In the genomic region with DNA sequence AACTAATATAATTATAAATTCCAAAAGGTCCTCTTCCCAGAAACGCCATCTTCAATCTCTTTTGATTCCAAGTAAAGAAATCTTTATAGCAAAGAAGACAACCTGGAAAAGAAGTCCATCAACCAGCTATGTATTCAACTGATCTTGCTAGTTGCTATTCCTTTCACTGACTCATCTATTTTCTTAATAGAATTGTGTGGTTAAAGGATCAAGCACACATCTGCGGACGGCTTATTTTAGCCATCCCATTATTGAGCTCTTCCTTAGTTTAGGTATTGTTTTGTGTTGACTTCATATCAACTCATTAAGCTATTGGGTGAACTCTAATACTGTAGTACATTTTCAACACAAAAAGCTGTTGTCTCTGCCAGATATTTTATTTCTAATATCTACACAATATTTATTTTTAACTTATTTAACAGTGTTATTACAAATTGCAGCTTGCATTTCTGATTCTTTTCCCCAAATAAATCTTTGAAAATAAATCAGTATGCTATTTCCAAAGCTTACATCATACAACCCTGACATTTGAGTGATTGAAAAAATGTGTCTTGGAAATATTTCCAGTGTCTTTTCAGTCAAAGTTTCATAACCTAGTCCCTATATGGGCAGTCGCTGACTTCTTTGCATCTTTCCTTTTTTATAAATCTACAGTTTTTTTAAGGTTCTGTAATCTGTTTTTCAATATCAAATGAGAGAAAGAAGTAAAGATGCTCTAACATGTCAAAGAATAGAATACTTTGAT, we compare ENCODE assay signal across 24 cellular contexts.
"Had no signal": no experiment of that assay in that cellular context is flagged by ENCODE, and none has a peak within 500 bp of the region (broad histone marks: within the 10 kb centered on the region; RNA-seq: fewer than 3 reads in every experiment).

No MANE protein-coding gene starts in this region.

- H3K36me3 ChIP-seq: ascending aorta, MG63, Peyer's patch, SJCRH30 had no signal

- H3K4me3 ChIP-seq: ascending aorta, MG63, Peyer's patch, SJCRH30 had no signal

- H3K27ac ChIP-seq: ascending aorta, KMS-11, Peyer's patch, RWPE1, SJCRH30 had no signal

- H3K9me3 ChIP-seq: ascending aorta, MG63, Peyer's patch, SJCRH30, SK-N-SH had no signal

- DNase-seq: activated CD4-positive, alpha-beta T cell treated with anti-CD3 and anti-CD28 coated beads for 4 hours; activated CD4-positive, alpha-beta T cell treated with anti-CD3 and anti-CD28 coated beads, Interleukin-2, amount 50 U/mL, for 48 hours; activated CD8-positive, alpha-beta memory T cell treated with anti-CD3 and anti-CD28 coated beads, Interleukin-2, amount 10 ng/mL, durations not matched to agents 7 days and 5 days; activated effector memory CD4-positive, alpha-beta T cell treated with Interleukin-2 at 50 U/mL for 16 hours; activated naive CD4-positive, alpha-beta T cell; activated T-cell treated with anti-CD3 and anti-CD28 coated beads, Interleukin-2, amount 50 U/mL, for 24 hours; amniotic stem cell; MG63; MV-4-11; NCI-H146; NCI-H187 treated with DMSO at 0.1 percent for 48 hours; NCI-H2171; NCI-H226; NCI-H526; NCI-H774; NK-92 treated with Interleukin-12 subunit alpha and Interleukin-12 subunit beta, amount 100 ng/mL, for 24 hours; Peyer's patch; Right ventricle myocardium superior; SJCRH30; SK-N-SH; T-helper 1 cell had no signal

- H3K27me3 ChIP-seq: ascending aorta, Peyer's patch, SJCRH30 had no signal
